Comparison of ENCODE assay signal across 19 cellular contexts in genomic region chr16:83743720-83744119, GRCh38.
DNase-seq lines count a peak whose midpoint lies in the region; ATAC-seq and TF ChIP-seq lines count a peak whose summit lies in the region.
"Had no signal": no experiment of that assay in that cellular context is flagged by ENCODE, and none has a peak within 500 bp of the region (broad histone marks: within the 10 kb centered on the region; RNA-seq: fewer than 3 reads in every experiment).

No MANE protein-coding gene starts in this region.

- H3K36me3 Mint-ChIP-seq in activated B cell treated with CpG ODN at 0.5 μM for 24 hours (ENCODE audit: low read depth): no peaks in the 10 kb centered on the region
- no peaks in the 10 kb centered on the region for H3K36me3 Mint-ChIP-seq in CD8-positive, alpha-beta T cell
- H3K36me3 Mint-ChIP-seq in CD8-positive, alpha-beta memory T cell: no peaks in the 10 kb centered on the region

- H3K4me1 Mint-ChIP-seq in activated B cell treated with CpG ODN at 0.5 μM for 24 hours: peaks cover 12% of the 10 kb centered on the region
- no peaks in the 10 kb centered on the region for H3K4me1 Mint-ChIP-seq in CD8-positive, alpha-beta T cell (ENCODE audit: low read depth)
- H3K4me1 Mint-ChIP-seq in CD8-positive, alpha-beta memory T cell: no peaks in the 10 kb centered on the region

- POLR2A ChIA-PET in activated B cell treated with CpG ODN at 0.5 μM for 24 hours (lab: Charles Lee): interaction anchor here (0.5 kb wide), 1 partner anchor 104 kb away, joined by 3 read pairs; no protein-coding TSS in a partner anchor
- POLR2A ChIA-PET in CD8-positive, alpha-beta T cell (lab: Charles Lee): no interaction called here
- POLR2A ChIA-PET in CD8-positive, alpha-beta memory T cell (lab: Charles Lee): no interaction called here

- H3K36me3 ChIP-seq in CD8-positive, alpha-beta T cell (ENCODE audit: insufficient read depth, low read length): no peaks in the 10 kb centered on the region
- no peaks in the 10 kb centered on the region for H3K36me3 ChIP-seq in CD8-positive, alpha-beta memory T cell (ENCODE audit: insufficient read depth, low read length)
- H3K36me3 ChIP-seq in gastrocnemius medialis: no peaks in the 10 kb centered on the region
- H3K36me3 ChIP-seq: BLaER1 had no signal

- no peak overlapping the region for H3K27ac ChIP-seq in CD8-positive, alpha-beta T cell (ENCODE audit: low read depth, low read length)
- no peak overlapping the region for H3K27ac ChIP-seq in CD8-positive, alpha-beta memory T cell (ENCODE audit: low read depth, low read length)
- H3K27ac ChIP-seq in gastrocnemius medialis: no peak overlapping the region
- H3K27ac ChIP-seq: PC-9 had no signal

- H3K9me3 ChIP-seq in CD8-positive, alpha-beta T cell (ENCODE audit: low read length): no peaks in the 10 kb centered on the region
- H3K9me3 ChIP-seq in CD8-positive, alpha-beta memory T cell (ENCODE audit: low read length): no peaks in the 10 kb centered on the region
- no peaks in the 10 kb centered on the region for H3K9me3 ChIP-seq in gastrocnemius medialis

- no peak overlapping the region for H3K4me3 Mint-ChIP-seq in activated B cell treated with CpG ODN at 0.5 μM for 24 hours
- no peak overlapping the region for H3K4me3 Mint-ChIP-seq in CD8-positive, alpha-beta T cell
- H3K4me3 Mint-ChIP-seq in CD8-positive, alpha-beta memory T cell: no peak overlapping the region

- TF ChIP-seq CTCF in activated B cell treated with CpG ODN at 0.5 μM for 24 hours (IDR thresholded peaks at IDR 0.05) (no peak), gastrocnemius medialis (IDR thresholded peaks at IDR 0.05 in 4 of 5, conservative IDR thresholded peaks at IDR 0.05 in 1 of 5) (no peak)
- TF ChIP-seq CTCF in CD8-positive, alpha-beta T cell (IDR thresholded peaks at IDR 0.05): no peak

- no peak for TF ChIP-seq POLR2A in gastrocnemius medialis (IDR thresholded peaks at IDR 0.05)

- H3K4me3 ChIP-seq in CD8-positive, alpha-beta T cell (ENCODE audit: low read depth, low read length): no peak overlapping the region
- H3K4me3 ChIP-seq in CD8-positive, alpha-beta memory T cell (ENCODE audit: low read length): no peak overlapping the region
- no peak overlapping the region for H3K4me3 ChIP-seq in gastrocnemius medialis
- H3K4me3 ChIP-seq: BLaER1, PC-9 had no signal

- H3K9me3 Mint-ChIP-seq in activated B cell treated with CpG ODN at 0.5 μM for 24 hours: no peaks in the 10 kb centered on the region
- no peaks in the 10 kb centered on the region for H3K9me3 Mint-ChIP-seq in CD8-positive, alpha-beta T cell
- H3K9me3 Mint-ChIP-seq in CD8-positive, alpha-beta memory T cell: no peaks in the 10 kb centered on the region

- H3K27me3 Mint-ChIP-seq in activated B cell treated with CpG ODN at 0.5 μM for 24 hours: peaks cover 9% of the 10 kb centered on the region
- H3K27me3 Mint-ChIP-seq in CD8-positive, alpha-beta T cell (ENCODE audit: low read depth): peaks cover 12% of the 10 kb centered on the region
- peaks cover 11 to 12% of the 10 kb centered on the region in 2 donors for H3K27me3 Mint-ChIP-seq in CD8-positive, alpha-beta memory T cell

- H3K27ac Mint-ChIP-seq in activated B cell treated with CpG ODN at 0.5 μM for 24 hours: peak overlapping the region; percentile 50
- no peak overlapping the region for H3K27ac Mint-ChIP-seq in CD8-positive, alpha-beta T cell
- peak overlapping the region in 1 of 8 donors; percentile 70 for H3K27ac Mint-ChIP-seq in CD8-positive, alpha-beta memory T cell

- H3K4me1 ChIP-seq in CD8-positive, alpha-beta T cell (ENCODE audit: insufficient read depth, low read length): no peaks in the 10 kb centered on the region
- no peaks in the 10 kb centered on the region for H3K4me1 ChIP-seq in CD8-positive, alpha-beta memory T cell (ENCODE audit: insufficient read depth, low read length)
- H3K4me1 ChIP-seq in gastrocnemius medialis: no peaks in the 10 kb centered on the region

- CTCF ChIA-PET in activated B cell treated with CpG ODN at 0.5 μM for 24 hours (lab: Charles Lee): no interaction called here
- CTCF ChIA-PET in CD8-positive, alpha-beta T cell (lab: Charles Lee): no interaction called here
- CTCF ChIA-PET in CD8-positive, alpha-beta memory T cell (lab: Charles Lee): no interaction called here

- DNase-seq in activated B cell treated with CpG ODN at 0.5 μM for 24 hours (no peak), globus pallidus (ENCODE audit: low spot score) (peak; percentile 52), pons (ENCODE audit: low spot score) (peak; percentile 31), gastrocnemius medialis (no peak)
- DNase-seq in stimulated activated CD4-positive, alpha-beta T cell treated with anti-CD3 and anti-CD28 coated beads, Interleukin-4, amount 100 ng/mL, for 1 hour: no peak
- DNase-seq in CD8-positive, alpha-beta T cell: no peak
- no peak for DNase-seq in CD8-positive, alpha-beta memory T cell
- DNase-seq: GDM1, GOT3, KG1, NCI-H1092 treated with DMSO at 0.1 percent for 48 hours, NCI-H1436 treated with DMSO at 0.1 percent for 48 hours, NCI-H2029 treated with DMSO at 0.1 percent for 48 hours, NCI-H2171 treated with DMSO at 0.1 percent for 48 hours, NCI-H526, RPMI8226, SHP77 had no signal

- ATAC-seq in activated B cell treated with CpG ODN at 0.5 μM for 24 hours (ENCODE audit: low read depth) (no peak), gastrocnemius medialis (no peak)
- no peak for ATAC-seq in CD8-positive, alpha-beta T cell

- no peaks in the 10 kb centered on the region for H3K27me3 ChIP-seq in CD8-positive, alpha-beta T cell (ENCODE audit: insufficient read depth, low read length)
- no peaks in the 10 kb centered on the region for H3K27me3 ChIP-seq in CD8-positive, alpha-beta memory T cell (ENCODE audit: insufficient read depth, low read length, poor library complexity, severe bottlenecking)
- no peaks in the 10 kb centered on the region for H3K27me3 ChIP-seq in gastrocnemius medialis
- H3K27me3 ChIP-seq: BLaER1 had no signal

- in situ Hi-C loops in gastrocnemius medialis (cut with MboI; ENCODE audit: low sequenced_read_pairs in 4 of 4): loop anchor here in 1 of 4 donors (25.0 kb wide), 1 partner anchor 106 kb away; no protein-coding TSS in a partner anchor

- intact Hi-C loops in activated B cell treated with CpG ODN at 0.5 μM for 24 hours (cut with micrococcal nuclease) (loop anchor here (2.0 kb wide), 1 partner anchor 63 kb away; the partner anchor contains the start of gene HSBP1), gastrocnemius medialis (cut with DNase I; ENCODE audit: low total_unique reads) (no loop called here)
- intact Hi-C loops in CD8-positive, alpha-beta T cell (cut with DNase I, micrococcal nuclease): no loop called here

Comparison
In these comparisons a context has a peak if more than half of its experiments do, and no peak if none do; other contexts are left out.
1. DNase-seq: peak in globus pallidus (single experiment) and pons (single experiment); none in activated B cell treated with CpG ODN at 0.5 μM for 24 hours (single experiment), stimulated activated CD4-positive, alpha-beta T cell treated with anti-CD3 and anti-CD28 coated beads, Interleukin-4, amount 100 ng/mL, for 1 hour (single experiment), CD8-positive, alpha-beta T cell (0 of 7), CD8-positive, alpha-beta memory T cell (0 of 5) and gastrocnemius medialis (0 of 2).